Comparison of ENCODE assay signal across 12 cellular contexts in the genomic region with DNA sequence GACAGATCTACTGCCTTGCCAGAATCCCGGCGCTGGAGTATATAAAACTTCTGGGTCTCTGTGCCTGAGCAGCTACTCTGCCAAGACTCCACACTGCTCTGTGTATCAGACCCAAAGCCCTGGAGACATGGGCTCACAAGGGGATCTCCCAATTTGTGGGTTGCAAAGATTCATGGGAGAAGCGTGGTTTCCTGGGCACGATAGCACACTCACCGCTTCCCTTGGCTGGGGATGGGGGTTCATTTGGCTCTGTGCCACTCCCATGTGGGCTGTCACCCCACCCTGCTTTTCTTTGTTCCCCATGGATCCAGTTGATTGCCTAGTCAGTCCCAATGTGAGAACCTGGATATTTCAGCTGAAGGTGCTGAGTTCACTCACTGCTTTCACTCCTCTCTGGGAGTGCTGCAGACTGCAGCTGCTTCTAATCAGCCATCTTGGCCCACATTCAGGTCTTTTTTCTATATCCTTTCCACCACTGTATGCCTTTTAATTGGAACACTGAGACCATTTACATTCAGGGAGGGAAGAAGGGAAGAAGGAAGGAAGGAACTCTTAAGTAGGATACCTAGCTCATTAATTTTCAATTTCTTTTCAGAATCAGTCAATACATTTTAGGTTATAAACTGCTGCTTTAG. TPM values are rescaled to one million over a fixed set of nuclear protein-coding genes. Genes with fewer than 3 reads are reported as not detected.
DNase-seq lines count a peak whose midpoint lies in the region; ATAC-seq and TF ChIP-seq lines count a peak whose summit lies in the region.
"Had no signal": no experiment of that assay in that cellular context is flagged by ENCODE, and none has a peak within 500 bp of the region (broad histone marks: within the 10 kb centered on the region; RNA-seq: fewer than 3 reads in every experiment).

No MANE protein-coding gene starts in this region.

- peaks cover 45% of the 10 kb centered on the region for H3K4me1 Mint-ChIP-seq in CD8-positive, alpha-beta T cell (ENCODE audit: low read depth)
- H3K4me1 Mint-ChIP-seq in activated naive CD8-positive, alpha-beta T cell treated with anti-CD3 and anti-CD28 coated beads, Interleukin-2, amount 50 U/mL, for 24 hours = peaks cover 40% of the 10 kb centered on the region
- peaks cover 0 to 10% (median 6%) of the 10 kb centered on the region in 3 donors for H3K4me1 Mint-ChIP-seq in naive B cell

- CTCF ChIA-PET in CD8-positive, alpha-beta T cell (lab: Charles Lee) = interaction anchor here (1.1 to 1.6 kb wide), 2 partner anchors 87 to 133 kb away, joined by 4 read pairs; no protein-coding TSS in a partner anchor

- no peaks in the 10 kb centered on the region for H3K9me3 ChIP-seq in CD8-positive, alpha-beta T cell (ENCODE audit: low read length)
- H3K9me3 ChIP-seq in upper lobe of right lung = no peaks in the 10 kb centered on the region

- H3K9me3 Mint-ChIP-seq in CD8-positive, alpha-beta T cell = peaks cover 4% of the 10 kb centered on the region
- H3K9me3 Mint-ChIP-seq in activated naive CD8-positive, alpha-beta T cell treated with anti-CD3 and anti-CD28 coated beads, Interleukin-2, amount 50 U/mL, for 24 hours = no peaks in the 10 kb centered on the region
- H3K9me3 Mint-ChIP-seq in naive B cell = peaks cover 0 to 1% (median 0%) of the 10 kb centered on the region in 7 donors

- H3K36me3 ChIP-seq in CD8-positive, alpha-beta T cell (ENCODE audit: insufficient read depth, low read length) = no peaks in the 10 kb centered on the region
- no peaks in the 10 kb centered on the region for H3K36me3 ChIP-seq in upper lobe of right lung

- H3K27ac ChIP-seq in CD8-positive, alpha-beta T cell (ENCODE audit: low read depth, low read length) = no peak overlapping the region
- H3K27ac ChIP-seq in upper lobe of right lung (no peak overlapping the region), substantia nigra (ENCODE audit: low read depth, low read length, poor library complexity, severe bottlenecking) (no peak overlapping the region)

- peak overlapping the region; percentile 4 for H3K27ac Mint-ChIP-seq in CD8-positive, alpha-beta T cell
- no peak overlapping the region for H3K27ac Mint-ChIP-seq in activated naive CD8-positive, alpha-beta T cell treated with anti-CD3 and anti-CD28 coated beads, Interleukin-2, amount 50 U/mL, for 24 hours
- no peak overlapping the region for H3K27ac Mint-ChIP-seq in naive B cell

- DNase-seq in CD8-positive, alpha-beta T cell = peak in 4 of 7 experiments; percentile 13 to 57 (median 24)
- DNase-seq in activated naive CD8-positive, alpha-beta T cell treated with anti-CD3 and anti-CD28 coated beads, Interleukin-2, amount 50 U/mL, for 24 hours = peak; percentile 9
- DNase-seq in naive B cell (no peak), upper lobe of right lung (no peak), iPS-NIHi7 (ENCODE audit: extremely low spot score) (no peak), substantia nigra (lab: John Stamatoyannopoulos, UW) (no peak)
- DNase-seq: HCEC 1CT, PC-3, T-helper 9 cell had no signal

- no peaks in the 10 kb centered on the region for H3K36me3 Mint-ChIP-seq in CD8-positive, alpha-beta T cell
- H3K36me3 Mint-ChIP-seq in activated naive CD8-positive, alpha-beta T cell treated with anti-CD3 and anti-CD28 coated beads, Interleukin-2, amount 50 U/mL, for 24 hours (ENCODE audit: low read depth) = no peaks in the 10 kb centered on the region
- H3K36me3 Mint-ChIP-seq in naive B cell = peaks cover 0 to 3% of the 10 kb centered on the region in 2 donors

- peak overlapping the region; percentile 1 for H3K4me3 ChIP-seq in CD8-positive, alpha-beta T cell (ENCODE audit: low read depth, low read length)
- no peak overlapping the region for H3K4me3 ChIP-seq in upper lobe of right lung
- H3K4me3 ChIP-seq: skin epidermis had no signal

- no peak for TF ChIP-seq CTCF in CD8-positive, alpha-beta T cell (IDR thresholded peaks at IDR 0.05)
- no peak for TF ChIP-seq CTCF in upper lobe of right lung (IDR thresholded peaks at IDR 0.05)

- peaks cover 4% of the 10 kb centered on the region for H3K27me3 Mint-ChIP-seq in CD8-positive, alpha-beta T cell (ENCODE audit: low read depth)
- peaks cover 2% of the 10 kb centered on the region for H3K27me3 Mint-ChIP-seq in activated naive CD8-positive, alpha-beta T cell treated with anti-CD3 and anti-CD28 coated beads, Interleukin-2, amount 50 U/mL, for 24 hours
- H3K27me3 Mint-ChIP-seq in naive B cell = peaks cover 13 to 41% (median 25%) of the 10 kb centered on the region in 3 donors

- ATAC-seq in CD8-positive, alpha-beta T cell = peak; percentile 68
- ATAC-seq in HG02610 (IDR thresholded peaks at IDR 0.05; ENCODE audit: unreplicated experiment) (peak; percentile 50), naive B cell (ENCODE audit: low read depth in 2 of 2) (peak; percentile 38 to 48), GM21526 (IDR thresholded peaks at IDR 0.05; ENCODE audit: low FRiP score, unreplicated experiment) (no peak), upper lobe of right lung (no peak)
- ATAC-seq in activated naive CD8-positive, alpha-beta T cell treated with anti-CD3 and anti-CD28 coated beads, Interleukin-2, amount 50 U/mL, for 24 hours = peak; percentile 57
- ATAC-seq: PC-3 had no signal

- no peaks in the 10 kb centered on the region for H3K27me3 ChIP-seq in CD8-positive, alpha-beta T cell (ENCODE audit: insufficient read depth, low read length)
- no peaks in the 10 kb centered on the region for H3K27me3 ChIP-seq in upper lobe of right lung

- H3K4me1 ChIP-seq in CD8-positive, alpha-beta T cell (ENCODE audit: insufficient read depth, low read length) = peaks cover 36% of the 10 kb centered on the region
- H3K4me1 ChIP-seq in upper lobe of right lung = peaks cover 3% of the 10 kb centered on the region

- intact Hi-C loops in CD8-positive, alpha-beta T cell (cut with DNase I, micrococcal nuclease) = no loop called here
- intact Hi-C loops in upper lobe of right lung (cut with DNase I) = no loop called here

- peak overlapping the region; percentile 52 for H3K4me3 Mint-ChIP-seq in CD8-positive, alpha-beta T cell
- H3K4me3 Mint-ChIP-seq in activated naive CD8-positive, alpha-beta T cell treated with anti-CD3 and anti-CD28 coated beads, Interleukin-2, amount 50 U/mL, for 24 hours = no peak overlapping the region
- no peak overlapping the region for H3K4me3 Mint-ChIP-seq in naive B cell

- POLR2A ChIA-PET in CD8-positive, alpha-beta T cell (lab: Charles Lee) = interaction anchor here (0.7 to 1.7 kb wide), 2 partner anchors 10 to 27 kb away, joined by 4 read pairs; no protein-coding TSS in a partner anchor

RNA-seq across cellular contexts. Expression of a gene that starts 39.9 kb away (rescaled TPM):
- 10 to 100 TPM; 16.3 to 25.1 TPM for total RNA-seq in CD8-positive, alpha-beta T cell
- polyA plus RNA-seq in naive B cell (ENCODE audit: low read depth in 6 of 6) = 10 to 100 TPM; 11.3 to 26.1 (median 24.5) TPM
- 39.9 TPM for total RNA-seq in upper lobe of right lung

Comparison
In these comparisons a context has a peak if more than half of its experiments do, and no peak if none do; other contexts are left out.
1. ATAC-seq: peak in CD8-positive, alpha-beta T cell (single experiment), HG02610 (single experiment), activated naive CD8-positive, alpha-beta T cell treated with anti-CD3 and anti-CD28 coated beads, Interleukin-2, amount 50 U/mL, for 24 hours (single experiment) and naive B cell (2 of 2); none in GM21526 (single experiment) and upper lobe of right lung (single experiment).
2. DNase-seq: peak in CD8-positive, alpha-beta T cell (4 of 7) and activated naive CD8-positive, alpha-beta T cell treated with anti-CD3 and anti-CD28 coated beads, Interleukin-2, amount 50 U/mL, for 24 hours (single experiment); none in naive B cell (single experiment), upper lobe of right lung (single experiment), iPS-NIHi7 (single experiment) and substantia nigra (0 of 49).